Comparison of ENCODE assay signal across 20 cellular contexts in genomic region chr11:73347067-73347466, GRCh38. TPM values are rescaled to one million over a fixed set of nuclear protein-coding genes. Genes with fewer than 3 reads are reported as not detected.
"Had no signal": no experiment of that assay in that cellular context is flagged by ENCODE, and none has a peak within 500 bp of the region (broad histone marks: within the 10 kb centered on the region; RNA-seq: fewer than 3 reads in every experiment).

No MANE protein-coding gene starts in this region.

- DNase-seq: activated CD4-positive, alpha-beta memory T cell treated with anti-CD3 and anti-CD28 coated beads, Interleukin-2, amount 10 ng/mL, durations not matched to agents 7 days and 5 days; activated CD4-positive, alpha-beta T cell treated with anti-CD3 and anti-CD28 coated beads for 48 hours; activated CD4-positive, CD25-positive, alpha-beta regulatory T cell; activated CD8-positive, alpha-beta memory T cell treated with anti-CD3 and anti-CD28 coated beads, Interleukin-2, amount 10 ng/mL, durations not matched to agents 7 days and 5 days; amniotic stem cell; gastrocnemius medialis; head of caudate nucleus; kidney; retina; stimulated activated CD4-positive, alpha-beta T cell treated with anti-CD3 and anti-CD28 coated beads, Interleukin-12 subunit alpha, Interleukin-12 subunit beta, amount 100 ng/mL, for 4 hours; stimulated activated CD4-positive, alpha-beta T cell treated with anti-CD3 and anti-CD28 coated beads, Interleukin-1b, Interleukin-23, amount 100 ng/mL, for 48 hours; stimulated activated CD8-positive, alpha-beta memory T cell treated with anti-CD3 and anti-CD28 coated beads, Interleukin-4, amount 100 ng/mL, for 48 hours; stimulated activated naive CD4-positive, alpha-beta T cell; uterus had no signal

- H3K27me3 Mint-ChIP-seq: activated naive CD8-positive, alpha-beta T cell; natural killer cell treated with Interleukin-12 subunit alpha and Interleukin-12 subunit beta and Interleukin-15 and Interleukin-18, amount 100 ng/mL, for 72 hours had no signal

- H3K27ac ChIP-seq: gastrocnemius medialis, uterus had no signal

- H3K9me3 ChIP-seq: gastrocnemius medialis, tibial nerve, uterus had no signal

- H3K4me3 ChIP-seq: coronary artery, gastrocnemius medialis, lung, tibial nerve, uterus had no signal

- H3K36me3 Mint-ChIP-seq: activated CD8-positive, alpha-beta memory T cell treated with anti-CD3 and anti-CD28 coated beads, Interleukin-2, amount 10 ng/mL, durations not matched to agents 7 days and 5 days; activated naive CD8-positive, alpha-beta T cell; natural killer cell treated with Interleukin-12 subunit alpha and Interleukin-12 subunit beta and Interleukin-15 and Interleukin-18, amount 100 ng/mL, for 72 hours had no signal

- H3K27ac Mint-ChIP-seq: activated CD4-positive, alpha-beta memory T cell treated with anti-CD3 and anti-CD28 coated beads, Interleukin-2, amount 10 ng/mL, durations not matched to agents 7 days and 5 days; activated CD8-positive, alpha-beta memory T cell treated with anti-CD3 and anti-CD28 coated beads, Interleukin-2, amount 10 ng/mL, durations not matched to agents 7 days and 5 days; activated naive CD8-positive, alpha-beta T cell; natural killer cell treated with Interleukin-12 subunit alpha and Interleukin-12 subunit beta and Interleukin-15 and Interleukin-18, amount 100 ng/mL, for 72 hours had no signal

- H3K36me3 ChIP-seq: gastrocnemius medialis, uterus had no signal

- ATAC-seq: activated CD8-positive, alpha-beta memory T cell treated with anti-CD3 and anti-CD28 coated beads, Interleukin-2, amount 10 ng/mL, durations not matched to agents 7 days and 5 days; gastrocnemius medialis; left lobe of liver; natural killer cell treated with Interleukin-12 subunit alpha and Interleukin-12 subunit beta and Interleukin-15 and Interleukin-18, amount 100 ng/mL, for 72 hours had no signal

- H3K4me3 Mint-ChIP-seq: activated CD4-positive, alpha-beta memory T cell treated with anti-CD3 and anti-CD28 coated beads, Interleukin-2, amount 10 ng/mL, durations not matched to agents 7 days and 5 days; activated CD8-positive, alpha-beta memory T cell treated with anti-CD3 and anti-CD28 coated beads, Interleukin-2, amount 10 ng/mL, durations not matched to agents 7 days and 5 days; activated naive CD8-positive, alpha-beta T cell; natural killer cell treated with Interleukin-12 subunit alpha and Interleukin-12 subunit beta and Interleukin-15 and Interleukin-18, amount 100 ng/mL, for 72 hours had no signal

- H3K27me3 ChIP-seq: gastrocnemius medialis, tibial nerve, uterus had no signal

- H3K9me3 Mint-ChIP-seq: activated CD4-positive, alpha-beta memory T cell treated with anti-CD3 and anti-CD28 coated beads, Interleukin-2, amount 10 ng/mL, durations not matched to agents 7 days and 5 days; natural killer cell treated with Interleukin-12 subunit alpha and Interleukin-12 subunit beta and Interleukin-15 and Interleukin-18, amount 100 ng/mL, for 72 hours had no signal

RNA-seq across cellular contexts. Expression of gene ARHGEF17, which starts 39.0 kb away (rescaled TPM):
- total RNA-seq: activated CD8-positive, alpha-beta memory T cell treated with anti-CD3 and anti-CD28 coated beads, Interleukin-2, amount 10 ng/mL, durations not matched to agents 7 days and 5 days had no signal
